In the genomic region with DNA sequence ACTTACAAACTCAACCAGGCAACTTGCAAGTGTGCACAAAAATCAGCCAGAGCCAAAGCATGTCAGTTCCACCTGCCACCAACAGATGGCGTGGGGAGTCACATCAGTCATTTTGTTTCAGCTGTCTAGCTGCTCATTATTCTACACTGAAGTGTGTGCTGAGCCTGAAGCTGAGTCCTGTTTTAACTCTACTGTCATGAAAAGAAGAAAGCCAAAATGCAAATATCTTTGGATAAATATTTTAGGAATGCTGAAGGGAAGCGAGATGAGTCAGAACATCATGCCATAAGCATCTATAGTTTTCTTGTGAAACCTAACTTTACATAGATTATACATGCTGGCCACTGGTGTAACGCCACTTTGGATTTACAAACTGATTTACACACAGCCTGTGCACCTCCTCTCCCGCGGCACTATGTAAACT, we compare ENCODE assay signal across 8 cellular contexts.
DNase-seq lines count a peak whose midpoint lies in the region; ATAC-seq, FAIRE-seq and TF ChIP-seq lines count a peak whose summit lies in the region.

No MANE protein-coding gene starts in this region.

- no peak overlapping the region for H3K27ac Mint-ChIP-seq in activated CD4-positive, alpha-beta T cell treated with anti-CD3 and anti-CD28 coated beads, Interleukin-2, amount 10 ng/mL, durations not matched to agents 24 days and 14 days

- WGBS in lower leg skin, 2 donors = 26 to 29% methylated on average over 5 of the region's 5 CpGs

- H3K27me3 Mint-ChIP-seq in activated CD4-positive, alpha-beta T cell treated with anti-CD3 and anti-CD28 coated beads, Interleukin-2, amount 10 ng/mL, durations not matched to agents 24 days and 14 days = peaks cover 8% of the 10 kb centered on the region

- ATAC-seq in HG02840 (IDR thresholded peaks at IDR 0.05; ENCODE audit: low FRiP score, unreplicated experiment) = no peak

- peak in 1 of 3 donors; percentile 58 for TF ChIP-seq CTCF in lower leg skin (IDR thresholded peaks at IDR 0.05)

- DNase-seq in 8988T (peak; percentile 14), GM18507 (ENCODE audit: extremely low spot score, insufficient read length, low read depth) (peak; percentile 58), NCI-H2196 (lab: John Stamatoyannopoulos, UW; ENCODE audit: unreplicated experiment) (peak; percentile 17), dermis blood vessel endothelial cell (peak; percentile 89), lower leg skin (ENCODE audit: low spot score in 2 of 2) (peak; percentile 65 to 93)
- peak; percentile 89 for DNase-seq in activated CD4-positive, alpha-beta T cell treated with anti-CD3 and anti-CD28 coated beads, Interleukin-2, amount 10 ng/mL, durations not matched to agents 24 days and 14 days
- DNase-seq in stimulated activated CD4-positive, alpha-beta T cell treated with anti-CD3 and anti-CD28 coated beads, TNF-alpha, amount 100 ng/mL, for 48 hours (ENCODE audit: low read depth in 3 of 3) = peak; percentile 20 to 40 (median 39)

- no peaks in the 10 kb centered on the region for H3K36me3 Mint-ChIP-seq in activated CD4-positive, alpha-beta T cell treated with anti-CD3 and anti-CD28 coated beads, Interleukin-2, amount 10 ng/mL, durations not matched to agents 24 days and 14 days (ENCODE audit: low read depth)

- TF ChIP-seq POLR2A in lower leg skin (IDR thresholded peaks at IDR 0.05) = no peak

- no peak overlapping the region for H3K4me3 Mint-ChIP-seq in activated CD4-positive, alpha-beta T cell treated with anti-CD3 and anti-CD28 coated beads, Interleukin-2, amount 10 ng/mL, durations not matched to agents 24 days and 14 days

- no peaks in the 10 kb centered on the region for H3K4me1 Mint-ChIP-seq in activated CD4-positive, alpha-beta T cell treated with anti-CD3 and anti-CD28 coated beads, Interleukin-2, amount 10 ng/mL, durations not matched to agents 24 days and 14 days

- H3K4me3 ChIP-seq in lower leg skin (ENCODE audit: low read depth, poor library complexity, severe bottlenecking) = no peak overlapping the region

- FAIRE-seq in GM18507 (lab: Jason Lieb, UNC) = peak; percentile 86

- H3K9me3 Mint-ChIP-seq in activated CD4-positive, alpha-beta T cell treated with anti-CD3 and anti-CD28 coated beads, Interleukin-2, amount 10 ng/mL, durations not matched to agents 24 days and 14 days = no peaks in the 10 kb centered on the region

- intact Hi-C loops in activated CD4-positive, alpha-beta T cell treated with anti-CD3 and anti-CD28 coated beads, Interleukin-2, amount 10 ng/mL, durations not matched to agents 24 days and 14 days (cut with micrococcal nuclease) = loop anchor here (1.0 kb wide), 2 partner anchors 96 to 198 kb away; no protein-coding TSS in a partner anchor
- intact Hi-C loops in lower leg skin (cut with DNase I; ENCODE audit: low total_unique reads) = no loop called here

Comparison
In these comparisons a context has a peak if more than half of its experiments do, and no peak if none do; other contexts are left out.
1. DNase-seq: peak in every context shown above with its lines; median percentile 89 in activated CD4-positive, alpha-beta T cell treated with anti-CD3 and anti-CD28 coated beads, Interleukin-2, amount 10 ng/mL, durations not matched to agents 24 days and 14 days; 89 in dermis blood vessel endothelial cell; 79 in lower leg skin; 58 in GM18507; 39 in stimulated activated CD4-positive, alpha-beta T cell treated with anti-CD3 and anti-CD28 coated beads, TNF-alpha, amount 100 ng/mL, for 48 hours; 17 in NCI-H2196; 14 in 8988T.